8 cellular contexts compared by ENCODE assay signal in genomic region chr9:117783828-117784227, GRCh38.
DNase-seq lines count a peak whose midpoint lies in the region; ATAC-seq and TF ChIP-seq lines count a peak whose summit lies in the region.

No MANE protein-coding gene starts in this region.

- H3K36me3 Mint-ChIP-seq in activated naive CD8-positive, alpha-beta T cell treated with anti-CD3 and anti-CD28 coated beads, Interleukin-2, amount 50 U/mL, for 24 hours (ENCODE audit: low read depth), result no peaks in the 10 kb centered on the region

- DNase-seq in GM12865 (ENCODE audit: low read depth), result peak; percentile 72
- peak; percentile 9 for DNase-seq in activated naive CD8-positive, alpha-beta T cell treated with anti-CD3 and anti-CD28 coated beads, Interleukin-2, amount 50 U/mL, for 24 hours
- DNase-seq in brain microvascular endothelial cell, result no peak
- no peak for DNase-seq in anterior cingulate cortex (lab: John Stamatoyannopoulos, UW)
- no peak for DNase-seq in iPS-NIHi7 (ENCODE audit: extremely low spot score)

- H3K27ac Mint-ChIP-seq in activated naive CD8-positive, alpha-beta T cell treated with anti-CD3 and anti-CD28 coated beads, Interleukin-2, amount 50 U/mL, for 24 hours, result no peak overlapping the region

- no peaks in the 10 kb centered on the region for H3K36me3 ChIP-seq in skeletal muscle satellite cell (ENCODE audit: insufficient read depth, low read length)
- H3K36me3 ChIP-seq in brain microvascular endothelial cell (replicated peaks), result no peaks in the 10 kb centered on the region

- H3K27me3 ChIP-seq in skeletal muscle satellite cell (ENCODE audit: control insufficient read depth, insufficient read depth, low read length), result no peaks in the 10 kb centered on the region
- no peaks in the 10 kb centered on the region for H3K27me3 ChIP-seq in brain microvascular endothelial cell (replicated peaks)

- H3K27ac ChIP-seq in brain microvascular endothelial cell, result no peak overlapping the region

- in situ Hi-C loops in brain microvascular endothelial cell (cut with HindIII; ENCODE audit: low pct_ligation_motif_present, low sequenced_read_pairs), result no loop called here

- H3K4me1 ChIP-seq in skeletal muscle satellite cell (ENCODE audit: control insufficient read depth, insufficient read depth, low read length), result peaks cover 18% of the 10 kb centered on the region

- H3K4me1 Mint-ChIP-seq in activated naive CD8-positive, alpha-beta T cell treated with anti-CD3 and anti-CD28 coated beads, Interleukin-2, amount 50 U/mL, for 24 hours, result peaks cover 10% of the 10 kb centered on the region

- ATAC-seq in GM21360 (IDR thresholded peaks at IDR 0.05; ENCODE audit: unreplicated experiment), result peak; percentile 87
- ATAC-seq in HG03460 (IDR thresholded peaks at IDR 0.05; ENCODE audit: unreplicated experiment), result peak; percentile 70
- peak; percentile 53 for ATAC-seq in activated naive CD8-positive, alpha-beta T cell treated with anti-CD3 and anti-CD28 coated beads, Interleukin-2, amount 50 U/mL, for 24 hours

- H3K9me3 Mint-ChIP-seq in activated naive CD8-positive, alpha-beta T cell treated with anti-CD3 and anti-CD28 coated beads, Interleukin-2, amount 50 U/mL, for 24 hours, result no peaks in the 10 kb centered on the region

- H3K4me2 ChIP-seq in skeletal muscle satellite cell (ENCODE audit: low read length), result peak overlapping the region; percentile 76

- H3K27me3 Mint-ChIP-seq in activated naive CD8-positive, alpha-beta T cell treated with anti-CD3 and anti-CD28 coated beads, Interleukin-2, amount 50 U/mL, for 24 hours, result peaks cover 3% of the 10 kb centered on the region

- TF ChIP-seq CTCF in GM12865 (IDR thresholded peaks at IDR 0.05; ENCODE audit: insufficient read depth, low read depth, low read length, missing control alignments) (no peak), brain microvascular endothelial cell (IDR thresholded peaks at IDR 0.05; ENCODE audit: low read depth, low read length, missing control alignments) (no peak)

- peak overlapping the region; percentile 48; the same call in 1 of the 2 replicates for H3K4me3 ChIP-seq in GM12865 (ENCODE audit: low read depth, low read length)
- no peak overlapping the region for H3K4me3 ChIP-seq in skeletal muscle satellite cell (ENCODE audit: low read length)
- H3K4me3 ChIP-seq in brain microvascular endothelial cell (ENCODE audit: low read depth, low read length), result no peak overlapping the region

- no peak overlapping the region for H3K4me3 Mint-ChIP-seq in activated naive CD8-positive, alpha-beta T cell treated with anti-CD3 and anti-CD28 coated beads, Interleukin-2, amount 50 U/mL, for 24 hours

- H3K9ac ChIP-seq in skeletal muscle satellite cell (ENCODE audit: low read depth, low read length), result peak overlapping the region; percentile 64

- H3K9me3 ChIP-seq in skeletal muscle satellite cell (replicated peaks; ENCODE audit: low read length), result no peaks in the 10 kb centered on the region

Comparison
In these comparisons a context has a peak if more than half of its experiments do, and no peak if none do; other contexts are left out.
1. DNase-seq: peak in GM12865 (single experiment) and activated naive CD8-positive, alpha-beta T cell treated with anti-CD3 and anti-CD28 coated beads, Interleukin-2, amount 50 U/mL, for 24 hours (single experiment); none in brain microvascular endothelial cell (single experiment), anterior cingulate cortex (0 of 58) and iPS-NIHi7 (single experiment).
2. Peak in every context shown above with its lines, with median percentiles within 50 percentile points of each other: ATAC-seq.